ENCODE assay signal across 19 cellular contexts in genomic region chr10:43208147-43209063, GRCh38. TPM values are rescaled to one million over a fixed set of nuclear protein-coding genes. Genes with fewer than 3 reads are reported as not detected.
DNase-seq lines count a peak whose midpoint lies in the region; ATAC-seq, FAIRE-seq and TF ChIP-seq lines count a peak whose summit lies in the region.
"Had no signal": no experiment of that assay in that cellular context is flagged by ENCODE, and none has a peak within 500 bp of the region (broad histone marks: within the 10 kb centered on the region; RNA-seq: fewer than 3 reads in every experiment).

No MANE protein-coding gene starts in this region.

- no peaks in the 10 kb centered on the region for H4K20me1 ChIP-seq in SK-N-SH (ENCODE audit: insufficient read depth)
- no peaks in the 10 kb centered on the region for H4K20me1 ChIP-seq in MM.1S (ENCODE audit: insufficient read depth, low read length)

- H3K9ac ChIP-seq in SK-N-SH: no peak overlapping the region
- peak overlapping the region; percentile 6 for H3K9ac ChIP-seq in endocrine pancreas (ENCODE audit: control insufficient read depth, insufficient read depth, low read length)
- H3K9ac ChIP-seq in MM.1S (ENCODE audit: low read length): no peak overlapping the region

- DNase-seq in SK-N-SH (peak; percentile 12), RPMI8226 (peak; percentile 47), pancreas (peak in 5 of 6 donors; percentile 0 to 53 (median 13)), NCI-H2107 (lab: John Stamatoyannopoulos, UW) (no peak), MM.1S (no peak), NCI-H2171 treated with DMSO at 0.1 percent for 48 hours (lab: John Stamatoyannopoulos, UW) (no peak)
- DNase-seq: activated CD8-positive, alpha-beta T cell treated with anti-CD3 and anti-CD28 coated beads, Interleukin-2, amount 10 ng/mL, durations not matched to agents 7 days and 5 days; hypothalamus; NCI-H1092 treated with DMSO at 0.1 percent for 48 hours; stomach had no signal

- TF ChIP-seq CTCF in SK-N-SH (IDR thresholded peaks at IDR 0.05) (no peak), pancreas (IDR thresholded peaks at IDR 0.05) (no peak), MM.1S (IDR thresholded peaks at IDR 0.05; ENCODE audit: low read length) (no peak)

- 66% methylated on average over 8 of the region's 16 CpGs for WGBS in SK-N-SH (ENCODE audit: low lambda C conversion rate)
- WGBS in pancreas, 2 donors: 67 to 72% methylated on average over 16 of the region's 16 CpGs

- H3K27me3 ChIP-seq in SK-N-SH (ENCODE audit: insufficient read depth): no peaks in the 10 kb centered on the region
- H3K27me3 ChIP-seq in endocrine pancreas (ENCODE audit: control insufficient read depth, insufficient read depth, low read length): no peaks in the 10 kb centered on the region
- H3K27me3 ChIP-seq in pancreas: no peaks in the 10 kb centered on the region
- no peaks in the 10 kb centered on the region for H3K27me3 ChIP-seq in MM.1S (replicated peaks; ENCODE audit: insufficient read depth, low read length)

- intact Hi-C loops in pancreas (cut with DNase I): no loop called here

- H3K9me3 ChIP-seq in SK-N-SH: no peaks in the 10 kb centered on the region
- no peaks in the 10 kb centered on the region for H3K9me3 ChIP-seq in endocrine pancreas (ENCODE audit: control insufficient read depth, low read length)
- H3K9me3 ChIP-seq in pancreas: no peaks in the 10 kb centered on the region
- no peaks in the 10 kb centered on the region for H3K9me3 ChIP-seq in MM.1S (replicated peaks; ENCODE audit: insufficient read depth, low read length)
- H3K9me3 ChIP-seq: Caco-2, stomach had no signal

- H3K4me3 ChIP-seq in SK-N-SH (ENCODE audit: low read depth in 2 of 2, low read length in 1 of 2): no peak overlapping the region
- no peak overlapping the region for H3K4me3 ChIP-seq in endocrine pancreas (ENCODE audit: control insufficient read depth, insufficient read depth, low read length)
- H3K4me3 ChIP-seq in pancreas: no peak overlapping the region
- H3K4me3 ChIP-seq in MM.1S (ENCODE audit: low read length): no peak overlapping the region
- H3K4me3 ChIP-seq: stomach had no signal

- H2AFZ ChIP-seq in SK-N-SH (ENCODE audit: low read depth) (no peak overlapping the region), MM.1S (ENCODE audit: low read length) (no peak overlapping the region)

- TF ChIP-seq RAD21 in SK-N-SH (IDR thresholded peaks at IDR 0.05; ENCODE audit: low read length): no peak

- ATAC-seq in SK-N-SH treated with all-trans-retinoic acid at 6 μM for 48 hours (no peak), pancreas (no peak)
- ATAC-seq: activated CD8-positive, alpha-beta T cell treated with anti-CD3 and anti-CD28 coated beads, Interleukin-2, amount 10 ng/mL, durations not matched to agents 7 days and 5 days; left lobe of liver; naive thymus-derived CD8-positive, alpha-beta T cell; T-cell had no signal

- H3F3A ChIP-seq in SK-N-SH (replicated peaks; ENCODE audit: insufficient read depth) (no peaks in the 10 kb centered on the region), MM.1S (ENCODE audit: insufficient read depth, low read length) (no peaks in the 10 kb centered on the region)

- H3K36me3 ChIP-seq in SK-N-SH (replicated peaks in 1 of 2; ENCODE audit: control insufficient read depth in 1 of 2, insufficient read depth in 2 of 2, low read length in 1 of 2) (no peaks in the 10 kb centered on the region), endocrine pancreas (ENCODE audit: control insufficient read depth, insufficient read depth, low read length) (no peaks in the 10 kb centered on the region), pancreas (no peaks in the 10 kb centered on the region), MM.1S (replicated peaks; ENCODE audit: insufficient read depth, low read length) (no peaks in the 10 kb centered on the region)
- H3K36me3 ChIP-seq: stomach had no signal

- H3K9me2 ChIP-seq in SK-N-SH: no peaks in the 10 kb centered on the region
- no peaks in the 10 kb centered on the region for H3K9me2 ChIP-seq in MM.1S (replicated peaks; ENCODE audit: insufficient read depth, low read length)

- H3K79me2 ChIP-seq in SK-N-SH (ENCODE audit: insufficient read depth): no peaks in the 10 kb centered on the region
- no peaks in the 10 kb centered on the region for H3K79me2 ChIP-seq in MM.1S (ENCODE audit: low read length)

- H3K4me2 ChIP-seq in SK-N-SH (no peak overlapping the region), MM.1S (ENCODE audit: low read depth, low read length) (no peak overlapping the region)

- POLR2A ChIA-PET in SK-N-SH (lab: Yijun Ruan, JAX): no interaction called here

- no peak for TF ChIP-seq EP300 in SK-N-SH (IDR thresholded peaks at IDR 0.05; ENCODE audit: borderline replicate concordance in 1 of 2, low read depth in 1 of 2, low read length in 1 of 2)

- CTCF ChIA-PET in SK-N-SH (lab: Yijun Ruan, JAX): no interaction called here

- no peak for FAIRE-seq in pancreas (lab: Jason Lieb, UNC)
- FAIRE-seq: A204.1, colon, G401.6 had no signal

- H3K27ac ChIP-seq in SK-N-SH (ENCODE audit: low read depth in 2 of 2, low read length in 1 of 2): no peak overlapping the region
- H3K27ac ChIP-seq in pancreas: no peak overlapping the region
- H3K27ac ChIP-seq in MM.1S (ENCODE audit: low read length): no peak overlapping the region
- H3K27ac ChIP-seq: stomach had no signal

- H3K4me1 ChIP-seq in SK-N-SH (ENCODE audit: control insufficient read depth in 1 of 2, insufficient read depth in 2 of 2, low read depth in 1 of 2, low read length in 1 of 2) (peaks cover 0 to 4% of the 10 kb centered on the region in 2 experiments; a peak in 1 of 4 replicates), endocrine pancreas (ENCODE audit: control insufficient read depth, insufficient read depth, low read length) (no peaks in the 10 kb centered on the region), pancreas (no peaks in the 10 kb centered on the region), MM.1S (ENCODE audit: low read length) (no peaks in the 10 kb centered on the region)
- H3K4me1 ChIP-seq: Caco-2 had no signal

TF ChIP-seq in SK-N-SH, 30 proteins besides CTCF, POLR2A, EP300 and RAD21 (continues in another document):
- TF ChIP-seq FOXJ3 (CRISPR knock-in tag; IDR thresholded peaks at IDR 0.05): no peak
- TF ChIP-seq, protein P1, sequence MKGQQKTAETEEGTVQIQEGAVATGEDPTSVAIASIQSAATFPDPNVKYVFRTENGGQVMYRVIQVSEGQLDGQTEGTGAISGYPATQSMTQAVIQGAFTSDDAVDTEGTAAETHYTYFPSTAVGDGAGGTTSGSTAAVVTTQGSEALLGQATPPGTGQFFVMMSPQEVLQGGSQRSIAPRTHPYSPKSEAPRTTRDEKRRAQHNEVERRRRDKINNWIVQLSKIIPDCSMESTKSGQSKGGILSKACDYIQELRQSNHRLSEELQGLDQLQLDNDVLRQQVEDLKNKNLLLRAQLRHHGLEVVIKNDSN (IDR thresholded peaks at IDR 0.05; ENCODE audit: borderline replicate concordance, low read depth): no peak
- TF ChIP-seq MAX (IDR thresholded peaks at IDR 0.05; ENCODE audit: low read depth): no peak
- TF ChIP-seq GABPA (IDR thresholded peaks at IDR 0.05; ENCODE audit: low read depth): no peak
- no peak for TF ChIP-seq POLR2AphosphoS5 (IDR thresholded peaks at IDR 0.05; ENCODE audit: low read depth, low read length)
- TF ChIP-seq SIN3A (IDR thresholded peaks at IDR 0.05; ENCODE audit: borderline replicate concordance, low read depth, low read length): no peak
- TF ChIP-seq, protein P2, sequence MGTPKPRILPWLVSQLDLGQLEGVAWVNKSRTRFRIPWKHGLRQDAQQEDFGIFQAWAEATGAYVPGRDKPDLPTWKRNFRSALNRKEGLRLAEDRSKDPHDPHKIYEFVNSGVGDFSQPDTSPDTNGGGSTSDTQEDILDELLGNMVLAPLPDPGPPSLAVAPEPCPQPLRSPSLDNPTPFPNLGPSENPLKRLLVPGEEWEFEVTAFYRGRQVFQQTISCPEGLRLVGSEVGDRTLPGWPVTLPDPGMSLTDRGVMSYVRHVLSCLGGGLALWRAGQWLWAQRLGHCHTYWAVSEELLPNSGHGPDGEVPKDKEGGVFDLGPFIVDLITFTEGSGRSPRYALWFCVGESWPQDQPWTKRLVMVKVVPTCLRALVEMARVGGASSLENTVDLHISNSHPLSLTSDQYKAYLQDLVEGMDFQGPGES (IDR thresholded peaks at IDR 0.05; ENCODE audit: low read depth, low read length): no peak

TF ChIP-seq in SK-N-SH treated with all-trans-retinoic acid at 6 μM for 48 hours, 23 proteins besides CTCF, POLR2A, EP300 and RAD21:
- TF ChIP-seq SNAI2 (CRISPR knock-in tag; IDR thresholded peaks at IDR 0.05) (no peak), ESRRG (CRISPR knock-in tag; IDR thresholded peaks at IDR 0.05) (no peak)

RNA-seq across cellular contexts. Expression of gene RASGEF1A, which starts 58.5 kb away (rescaled TPM):
- polyA plus RNA-seq in SK-N-SH (2012; rRNA removed) (not detected in 2 replicates), pancreas (1 to 10 TPM; 1.4 to 5.2 TPM)
- polyA plus RNA-seq in SK-N-SH (2012; cell fraction: cytosol; rRNA removed): 0.01 TPM in 1 of 2 replicates, not detected in the other
- not detected in 2 replicates for polyA plus RNA-seq in SK-N-SH (2012; cell fraction: nucleus; rRNA removed)
- 1 to 10 TPM; 1.4 to 5.1 (median 3.1) TPM for total RNA-seq in pancreas

Comparison
In these comparisons a context has a peak if more than half of its experiments do, and no peak if none do; other contexts are left out.
1. DNase-seq: peak in SK-N-SH (single experiment), RPMI8226 (single experiment) and pancreas (5 of 6); none in NCI-H2107 (single experiment), MM.1S (single experiment) and NCI-H2171 treated with DMSO at 0.1 percent for 48 hours (single experiment).